8 cellular contexts compared by ENCODE assay signal in the genomic region with DNA sequence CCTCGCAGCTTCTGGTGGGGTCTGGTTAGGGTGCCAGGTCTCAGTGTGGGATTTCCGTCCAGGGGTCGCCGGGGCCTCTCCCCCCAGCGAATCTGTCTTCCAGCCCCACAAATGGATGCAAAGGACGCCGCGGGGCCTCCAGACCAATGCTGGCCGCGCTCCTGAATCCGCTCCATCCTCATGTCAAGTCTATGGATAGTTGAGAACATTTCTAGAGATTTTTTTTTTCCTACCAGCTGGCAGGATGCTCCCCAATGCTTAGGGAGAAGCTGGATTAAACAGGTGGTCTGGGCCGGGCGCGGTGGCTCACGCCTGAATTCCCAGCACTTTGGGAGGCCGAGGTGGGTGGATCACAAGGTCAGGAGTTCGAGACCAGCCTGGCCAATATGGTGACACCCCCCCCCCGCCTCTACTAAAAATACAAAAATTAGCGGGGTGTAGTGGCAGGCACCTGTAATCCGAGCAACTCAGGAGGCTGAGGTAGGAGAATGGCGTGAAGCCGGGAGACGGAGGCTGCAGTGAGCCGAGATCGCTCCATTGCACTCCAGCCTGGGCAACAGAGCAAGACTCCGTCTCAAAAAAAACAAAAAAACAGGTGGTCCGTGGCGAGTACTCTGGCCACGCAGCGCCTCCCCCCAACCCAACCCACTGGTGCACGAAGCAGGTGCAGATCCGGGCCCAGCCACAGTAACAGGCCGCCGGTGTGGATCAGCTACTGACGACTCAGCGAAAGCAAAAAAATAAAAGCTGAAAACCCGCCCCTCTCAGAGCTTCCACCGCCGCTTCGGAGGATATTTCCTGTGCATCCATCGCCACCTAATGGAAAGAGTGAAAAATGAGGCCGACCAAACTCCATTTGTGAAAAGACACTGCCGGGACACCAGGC. TPM values are rescaled to one million over a fixed set of nuclear protein-coding genes. Genes with fewer than 3 reads are reported as not detected.
DNase-seq lines count a peak whose midpoint lies in the region; ATAC-seq and TF ChIP-seq lines count a peak whose summit lies in the region.

No MANE protein-coding gene starts in this region.

- H3K4me1 Mint-ChIP-seq in endodermal cell: peaks cover 25% of the 10 kb centered on the region

- no peak overlapping the region for H2AK5ac ChIP-seq in mesendoderm (ENCODE audit: low read length)

- H3K36me3 Mint-ChIP-seq in endodermal cell (ENCODE audit: low read depth): peaks cover 9% of the 10 kb centered on the region

- no peaks in the 10 kb centered on the region for H3K79me1 ChIP-seq in mesendoderm (ENCODE audit: low read length)

- peak overlapping the region; percentile 76 for H3K27ac ChIP-seq in endodermal cell (ENCODE audit: low read depth, low read length)
- peak overlapping the region; percentile 31 for H3K27ac ChIP-seq in mesendoderm (ENCODE audit: low read depth, low read length)

- H3K56ac ChIP-seq in mesendoderm (ENCODE audit: low read length): peak overlapping the region; percentile 91

- peak overlapping the region; percentile 76 for H2BK5ac ChIP-seq in mesendoderm (ENCODE audit: low read length)

- no peak overlapping the region for H3K4ac ChIP-seq in mesendoderm (ENCODE audit: low read depth, low read length)

- peak overlapping the region; percentile 29 for H3K23ac ChIP-seq in mesendoderm (ENCODE audit: low read length)

- peak; percentile 69 for DNase-seq in DMS79 treated with DMSO at 0.1 percent for 48 hours (lab: John Stamatoyannopoulos, UW)
- peak; percentile 58 for DNase-seq in HS-5 (ENCODE audit: low read depth)
- peak; percentile 80 to 86 for DNase-seq in NOMO-1 (lab: John Stamatoyannopoulos, UW; ENCODE audit: unreplicated experiment in 2 of 2)
- DNase-seq in activated CD8-positive, alpha-beta memory T cell treated with anti-CD3 and anti-CD28 coated beads for 4 hours (ENCODE audit: low read depth in 2 of 2): peak; percentile 39 to 62
- peak; percentile 94 for DNase-seq in endodermal cell
- peak; percentile 90 for DNase-seq in mesendoderm
- peak; percentile 54 for DNase-seq in stimulated activated CD8-positive, alpha-beta memory T cell treated with anti-CD3 and anti-CD28 coated beads, Interleukin-15, amount 100 ng/mL, for 1 hour (ENCODE audit: low read depth)

- H3K79me2 ChIP-seq in mesendoderm (ENCODE audit: control insufficient read depth, insufficient read depth, low read length): peaks cover 34% of the 10 kb centered on the region

- no peaks in the 10 kb centered on the region for H3K27me3 ChIP-seq in endodermal cell (ENCODE audit: control insufficient read depth, insufficient read depth, low read length, poor library complexity, severe bottlenecking)
- H3K27me3 ChIP-seq in mesendoderm (ENCODE audit: insufficient read depth, low read length, poor library complexity): no peaks in the 10 kb centered on the region

- H3K27ac Mint-ChIP-seq in endodermal cell: peak overlapping the region; percentile 89

- no peaks in the 10 kb centered on the region for H3K9me3 Mint-ChIP-seq in endodermal cell

- 45 to 51% methylated on average over 17 to 43 of the region's 43 CpGs for WGBS in endodermal cell (ENCODE audit: insufficient coverage in 1 of 2, insufficient read length in 1 of 2), 2 experiments
- no CpG with 5 or more reads among the region's 43 CpGs for WGBS in mesendoderm (ENCODE audit: extremely low coverage, insufficient coverage, low lambda C conversion rate)

- H3K4me3 Mint-ChIP-seq in endodermal cell: peak overlapping the region; percentile 90

- no peak overlapping the region for H2BK120ac ChIP-seq in mesendoderm (ENCODE audit: low read depth, low read length)

- peaks cover 20% of the 10 kb centered on the region for H3K36me3 ChIP-seq in endodermal cell (ENCODE audit: control insufficient read depth, insufficient read depth, low read length)
- H3K36me3 ChIP-seq in mesendoderm (ENCODE audit: control insufficient read depth, insufficient read depth, low read length): no peaks in the 10 kb centered on the region

- H4K8ac ChIP-seq in mesendoderm (ENCODE audit: low read depth, low read length): no peak overlapping the region

- peak overlapping the region; percentile 43 for H3K18ac ChIP-seq in mesendoderm (ENCODE audit: low read length)

- H3K27me3 Mint-ChIP-seq in endodermal cell (ENCODE audit: insufficient read depth): no peaks in the 10 kb centered on the region

- H3K4me1 ChIP-seq in endodermal cell (ENCODE audit: control insufficient read depth, insufficient read depth, low read length) (no peaks in the 10 kb centered on the region), mesendoderm (ENCODE audit: control insufficient read depth, low read depth, low read length) (peaks cover 2% of the 10 kb centered on the region)

- H3K4me2 ChIP-seq in mesendoderm (ENCODE audit: low read length): peak overlapping the region; percentile 75

- H3K9ac ChIP-seq in endodermal cell (ENCODE audit: extremely low read depth, low read length, poor library complexity, severe bottlenecking) (peak overlapping the region; percentile 59), mesendoderm (ENCODE audit: low read length) (peak overlapping the region; percentile 84)

- no peak for ATAC-seq in HG03039 (IDR thresholded peaks at IDR 0.05; ENCODE audit: unreplicated experiment)

- no peak overlapping the region for H2BK15ac ChIP-seq in mesendoderm (replicated peaks; ENCODE audit: low read depth)

- H4K5ac ChIP-seq in mesendoderm (ENCODE audit: low read length): no peak overlapping the region

- TF ChIP-seq CTCF in endodermal cell (conservative IDR thresholded peaks at IDR 0.05): peak; percentile 86

- H3K4me3 ChIP-seq in endodermal cell (ENCODE audit: low read length) (peak overlapping the region; percentile 78), mesendoderm (ENCODE audit: low read length) (no peak overlapping the region)

- H3K9me3 ChIP-seq in endodermal cell (ENCODE audit: control insufficient read depth, low read length): no peaks in the 10 kb centered on the region

RNA-seq across cellular contexts. Expression of a gene that starts 1.1 kb away (rescaled TPM):
- total RNA-seq in endodermal cell: 100 to 1,000 TPM; 124 to 201 TPM
- polyA plus RNA-seq in endodermal cell (2013, experiment 1 of 2): 132 TPM
- polyA plus RNA-seq in endodermal cell (2013, experiment 2 of 2): 112 TPM
- polyA plus RNA-seq in mesendoderm (2013, experiment 1 of 2): 125 TPM
- polyA plus RNA-seq in mesendoderm (2013, experiment 2 of 2): 122 TPM

RNA-seq across cellular contexts. Expression of a gene that starts 16.3 kb away (rescaled TPM):
- 10 to 100 TPM; 13.6 to 14.6 TPM for total RNA-seq in endodermal cell
- polyA plus RNA-seq in endodermal cell (2013, experiment 1 of 2): 13.7 TPM
- 11.9 TPM for polyA plus RNA-seq in endodermal cell (2013, experiment 2 of 2)
- 16.4 TPM for polyA plus RNA-seq in mesendoderm (2013, experiment 1 of 2)
- polyA plus RNA-seq in mesendoderm (2013, experiment 2 of 2): 16.9 TPM
